18 cellular contexts compared by ENCODE assay signal in the genomic region with DNA sequence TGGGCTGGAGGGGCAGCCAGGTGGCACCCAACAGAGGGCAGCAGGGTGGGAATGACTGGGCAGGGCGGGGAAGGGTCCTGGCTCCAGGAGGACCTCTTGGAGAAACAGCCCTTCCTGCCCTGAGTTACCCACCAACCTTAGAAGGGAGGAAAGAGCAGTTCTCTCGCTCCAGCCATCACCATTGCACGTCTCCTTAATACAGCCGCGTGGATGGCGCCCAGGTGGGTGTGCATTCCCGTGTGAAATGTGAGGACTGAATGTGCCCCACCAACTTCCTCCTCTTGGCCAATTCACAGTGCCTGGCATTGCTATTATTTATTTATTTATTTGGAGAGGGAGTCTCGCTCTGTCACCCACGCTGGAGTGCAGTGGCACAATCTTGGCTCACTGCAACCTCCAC.
DNase-seq lines count a peak whose midpoint lies in the region; ATAC-seq and TF ChIP-seq lines count a peak whose summit lies in the region.
"Had no signal": no experiment of that assay in that cellular context is flagged by ENCODE, and none has a peak within 500 bp of the region (broad histone marks: within the 10 kb centered on the region; RNA-seq: fewer than 3 reads in every experiment).

No MANE protein-coding gene starts in this region.

- peak overlapping the region; percentile 13 for H2AK9ac ChIP-seq in IMR-90 (replicated peaks; ENCODE audit: low read depth, low read length, poor library complexity)

- TF ChIP-seq CTCF in IMR-90 (conservative IDR thresholded peaks at IDR 0.05; ENCODE audit: low read depth, low read length) (no peak), lung (IDR thresholded peaks at IDR 0.05; ENCODE audit: control extremely low read depth, extremely low read depth) (no peak), heart left ventricle (IDR thresholded peaks at IDR 0.05) (no peak)

- no peak overlapping the region for H2BK5ac ChIP-seq in IMR-90 (ENCODE audit: low read depth, low read length, poor library complexity, severe bottlenecking)

- H4K91ac ChIP-seq in IMR-90 (ENCODE audit: insufficient read depth, low read depth, low read length) = no peak overlapping the region

- H3K9me1 ChIP-seq in IMR-90 (ENCODE audit: insufficient read depth, low read length) = no peaks in the 10 kb centered on the region

- no peak overlapping the region for H3K14ac ChIP-seq in IMR-90 (replicated peaks; ENCODE audit: low read depth, low read length)

- TF ChIP-seq RAD21 in IMR-90 (IDR thresholded peaks at IDR 0.05; ENCODE audit: low read length) = no peak

- ATAC-seq in IMR-90 (ENCODE audit: low read depth) (no peak), lung (ENCODE audit: insufficient read depth, low FRiP score) (no peak), HG03521 (IDR thresholded peaks at IDR 0.05; ENCODE audit: unreplicated experiment) (no peak), heart left ventricle (no peak)
- ATAC-seq: CD8-positive, alpha-beta T cell had no signal

- no peak overlapping the region for H2BK20ac ChIP-seq in IMR-90 (ENCODE audit: low read depth, low read length)

- WGBS in IMR-90 (ENCODE audit: extremely low coverage in 2 of 2, insufficient read length in 1 of 2), 2 experiments = no CpG with 5 or more reads among the region's 9 CpGs
- WGBS in lung, 2 donors = 92 to 95% methylated on average over 9 of the region's 9 CpGs
- 92 to 97% (median 95%) methylated on average over 9 of the region's 9 CpGs for WGBS in heart left ventricle, 4 donors

- in situ Hi-C loops in IMR-90 (cut with MboI; ENCODE audit: low sequenced_read_pairs) = no loop called here

- intact Hi-C loops in IMR-90 (cut with micrococcal nuclease) (no loop called here), heart left ventricle (cut with DNase I) (no loop called here)

- CTCF ChIA-PET in IMR-90 (lab: Yijun Ruan, JAX) = no interaction called here

- no peak overlapping the region for H3K56ac ChIP-seq in IMR-90 (ENCODE audit: extremely low read depth, insufficient read depth, low read length)

- no peak overlapping the region for H3K4ac ChIP-seq in IMR-90 (ENCODE audit: low read depth, low read length)

- no peak for TF ChIP-seq POLR2A in IMR-90 (IDR thresholded peaks at IDR 0.05; ENCODE audit: low read depth, low read length)
- TF ChIP-seq POLR2A in heart left ventricle (IDR thresholded peaks at IDR 0.05) = no peak

- H3K4me2 ChIP-seq in IMR-90 (ENCODE audit: low read depth, low read length) = no peak overlapping the region
- H3K4me2 ChIP-seq: BLaER1 had no signal

- no peak overlapping the region for H2AK5ac ChIP-seq in IMR-90 (ENCODE audit: low read depth, low read length)

- H3K23ac ChIP-seq in IMR-90 (ENCODE audit: low read depth, low read length) = no peak overlapping the region

- POLR2A ChIA-PET in IMR-90 (lab: Charles Lee; ENCODE audit: unreplicated experiment) = no interaction called here

- H4K20me1 ChIP-seq in IMR-90 (ENCODE audit: insufficient read depth, low read length) = no peaks in the 10 kb centered on the region
- H4K20me1 ChIP-seq: BLaER1 had no signal

- H3K4me1 ChIP-seq in IMR-90 (ENCODE audit: control insufficient read depth, insufficient read depth, low read length) = no peaks in the 10 kb centered on the region
- H3K4me1 ChIP-seq in lung (ENCODE audit: control insufficient read depth in 2 of 2, insufficient read depth in 2 of 2, low read length in 2 of 2) = no peaks in the 10 kb centered on the region
- H3K4me1 ChIP-seq in heart left ventricle = no peaks in the 10 kb centered on the region
- H3K4me1 ChIP-seq: BE2C, BLaER1, Caco-2 had no signal

- no peaks in the 10 kb centered on the region for H3K36me3 ChIP-seq in IMR-90 (ENCODE audit: control insufficient read depth, insufficient read depth, low read length)
- no peaks in the 10 kb centered on the region for H3K36me3 ChIP-seq in lung (ENCODE audit: control insufficient read depth in 2 of 2, insufficient read depth in 2 of 2, low read length in 2 of 2)
- H3K36me3 ChIP-seq in heart left ventricle = no peaks in the 10 kb centered on the region
- H3K36me3 ChIP-seq: BE2C, BLaER1 had no signal

- no peak overlapping the region for H4K8ac ChIP-seq in IMR-90 (ENCODE audit: low read depth in 2 of 2, low read length in 2 of 2)

- H3K27ac ChIP-seq in IMR-90 (ENCODE audit: insufficient read depth, low read length) (no peak overlapping the region), lung (ENCODE audit: low read depth in 1 of 2, low read length in 1 of 2) (no peak overlapping the region), heart left ventricle (no peak overlapping the region)
- H3K27ac ChIP-seq: BLaER1 had no signal

- peaks cover 1% of the 10 kb centered on the region; the same call in 1 of the 2 replicates for H3K27me3 ChIP-seq in IMR-90 (ENCODE audit: control insufficient read depth, insufficient read depth, low read length)
- no peaks in the 10 kb centered on the region for H3K27me3 ChIP-seq in lung (ENCODE audit: control insufficient read depth, insufficient read depth)
- no peaks in the 10 kb centered on the region for H3K27me3 ChIP-seq in heart left ventricle
- H3K27me3 ChIP-seq: BE2C, BLaER1 had no signal

- H3K9me3 ChIP-seq in IMR-90 (ENCODE audit: control insufficient read depth, insufficient read depth, low read length) (no peaks in the 10 kb centered on the region), lung (ENCODE audit: control insufficient read depth in 2 of 2, insufficient read depth in 1 of 2, low read length in 1 of 2) (peaks cover 0 to 2% of the 10 kb centered on the region in 2 donors), heart left ventricle (peaks cover 0 to 6% (median 0%) of the 10 kb centered on the region in 12 donors)
- H3K9me3 ChIP-seq: BE2C, Caco-2 had no signal

- H3K4me3 ChIP-seq in IMR-90 (ENCODE audit: insufficient read depth, low read depth, low read length) = no peak overlapping the region
- H3K4me3 ChIP-seq in lung = no peak overlapping the region
- H3K4me3 ChIP-seq in heart left ventricle = no peak overlapping the region
- H3K4me3 ChIP-seq: BLaER1 had no signal

- no peak overlapping the region for H2AFZ ChIP-seq in IMR-90 (replicated peaks; ENCODE audit: low read length, poor library complexity)

- no peak overlapping the region for H2BK15ac ChIP-seq in IMR-90 (ENCODE audit: low read depth, low read length)

- H3K79me1 ChIP-seq in IMR-90 (ENCODE audit: low read depth in 1 of 2, low read length in 2 of 2) = no peaks in the 10 kb centered on the region

- no peak overlapping the region for H2BK120ac ChIP-seq in IMR-90 (ENCODE audit: low read depth, low read length)

- H3K18ac ChIP-seq in IMR-90 (ENCODE audit: low read depth, low read length) = no peak overlapping the region

- H3K9ac ChIP-seq in IMR-90 (ENCODE audit: low read depth, low read length) = no peak overlapping the region
- H3K9ac ChIP-seq: BLaER1 had no signal

- no peak overlapping the region for H4K5ac ChIP-seq in IMR-90 (ENCODE audit: low read depth, low read length)

- DNase-seq in IMR-90 = no peak
- peak; percentile 4 for DNase-seq in ecto neural progenitor cell (ENCODE audit: low spot score)
- DNase-seq in lung (ENCODE audit: low spot score) = peak; percentile 10
- DNase-seq in retina = no peak
- no peak for DNase-seq in epidermal melanocyte (ENCODE audit: insufficient read length, low spot score)
- DNase-seq in heart left ventricle = no peak
- DNase-seq: 8988T; ACHN; BE2C; C1 segment of cervical spinal cord; Caco-2; Calu3; CD4-positive, alpha-beta T cell; CD8-positive, alpha-beta T cell; DMS79 treated with DMSO at 0.1 percent for 48 hours; GF-D8 had no signal

- dilution Hi-C loops in IMR-90 (cut with HindIII; ENCODE audit: low sequenced_read_pairs, unreplicated experiment) = no loop called here

- no TSS peak for BruUV-seq in IMR-90 (replicated peaks; lab: Mats Ljungman, UMichigan)

TF ChIP-seq in IMR-90, 13 proteins besides CTCF, POLR2A, EP300 and RAD21:
- no peak for TF ChIP-seq SMC3 (IDR thresholded peaks at IDR 0.05; ENCODE audit: low read depth, low read length)
- no peak for TF ChIP-seq NFE2L2 (IDR thresholded peaks at IDR 0.05; ENCODE audit: low read depth, low read length)
- TF ChIP-seq, protein P1, sequence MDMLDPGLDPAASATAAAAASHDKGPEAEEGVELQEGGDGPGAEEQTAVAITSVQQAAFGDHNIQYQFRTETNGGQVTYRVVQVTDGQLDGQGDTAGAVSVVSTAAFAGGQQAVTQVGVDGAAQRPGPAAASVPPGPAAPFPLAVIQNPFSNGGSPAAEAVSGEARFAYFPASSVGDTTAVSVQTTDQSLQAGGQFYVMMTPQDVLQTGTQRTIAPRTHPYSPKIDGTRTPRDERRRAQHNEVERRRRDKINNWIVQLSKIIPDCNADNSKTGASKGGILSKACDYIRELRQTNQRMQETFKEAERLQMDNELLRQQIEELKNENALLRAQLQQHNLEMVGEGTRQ (IDR thresholded peaks at IDR 0.05; ENCODE audit: low read depth, low read length) = no peak
- no peak for TF ChIP-seq CHD1 (IDR thresholded peaks at IDR 0.05; ENCODE audit: low read depth, low read length)
- no peak for TF ChIP-seq MAZ (IDR thresholded peaks at IDR 0.05; ENCODE audit: borderline replicate concordance, low read depth, low read length)
- no peak for TF ChIP-seq RCOR1 (IDR thresholded peaks at IDR 0.05; ENCODE audit: insufficient replicate concordance, low read length)
- TF ChIP-seq BHLHE40 (IDR thresholded peaks at IDR 0.05; ENCODE audit: low read depth, low read length) = no peak
- TF ChIP-seq MXI1 (IDR thresholded peaks at IDR 0.05; ENCODE audit: borderline replicate concordance, low read depth, low read length) = no peak
- no peak for TF ChIP-seq MAFK (IDR thresholded peaks at IDR 0.05; ENCODE audit: low read depth, low read length)
- no peak for TF ChIP-seq FOS (IDR thresholded peaks at IDR 0.05; ENCODE audit: low read depth, low read length)

Comparison
In these comparisons a context has a peak if more than half of its experiments do, and no peak if none do; other contexts are left out.
1. DNase-seq: peak in ecto neural progenitor cell (single experiment) and lung (single experiment); none in IMR-90 (single experiment), retina (single experiment), epidermal melanocyte (single experiment) and heart left ventricle (0 of 5).